In genomic region chr2:142742301-142743214, GRCh38 we compare ENCODE assay signal across 16 cellular contexts.
DNase-seq lines count a peak whose midpoint lies in the region; ATAC-seq and TF ChIP-seq lines count a peak whose summit lies in the region.
"Had no signal": no experiment of that assay in that cellular context is flagged by ENCODE, and none has a peak within 500 bp of the region (broad histone marks: within the 10 kb centered on the region; RNA-seq: fewer than 3 reads in every experiment).

No MANE protein-coding gene starts in this region.

- H3K27ac ChIP-seq in prostate gland: no peak overlapping the region
- H3K27ac ChIP-seq: skin epidermis, vagina had no signal

- ATAC-seq in HG03439 (IDR thresholded peaks at IDR 0.05; ENCODE audit: unreplicated experiment): peak; percentile 26
- ATAC-seq in HG03025 (IDR thresholded peaks at IDR 0.05; ENCODE audit: low FRiP score, unreplicated experiment): no peak

- intact Hi-C loops in prostate gland (cut with DNase I): no loop called here

- H3K4me3 ChIP-seq in choroid plexus epithelial cell (ENCODE audit: low read depth, low read length): no peak overlapping the region
- H3K4me3 ChIP-seq in prostate gland: no peak overlapping the region
- H3K4me3 ChIP-seq: skin epidermis, vagina had no signal

- no peaks in the 10 kb centered on the region for H3K27me3 ChIP-seq in prostate gland (replicated peaks; ENCODE audit: insufficient read depth)
- H3K27me3 ChIP-seq: vagina had no signal

- DNase-seq in SHP77 treated with DMSO at 0.1 percent for 48 hours (lab: John Stamatoyannopoulos, UW): peak; percentile 1
- no peak for DNase-seq in SHP77 (lab: John Stamatoyannopoulos, UW)
- peak; percentile 83 for DNase-seq in choroid plexus epithelial cell (ENCODE audit: low read depth)
- peak; percentile 38 for DNase-seq in stromal cell of bone marrow (ENCODE audit: low read depth)
- no peak for DNase-seq in prostate gland (ENCODE audit: low spot score)
- no peak for DNase-seq in NCI-H2107 (lab: John Stamatoyannopoulos, UW)
- DNase-seq: activated CD4-positive, alpha-beta memory T cell treated with anti-CD3 and anti-CD28 coated beads for 36 hours; dermis blood vessel endothelial cell; DND-41; HFFc6; KG1; NCI-H526 treated with DMSO at 0.1 percent for 48 hours had no signal

- no peaks in the 10 kb centered on the region for H3K36me3 ChIP-seq in prostate gland
- H3K36me3 ChIP-seq: vagina had no signal

- 83% methylated on average over 5 of the region's 5 CpGs for WGBS in prostate gland

- TF ChIP-seq CTCF in choroid plexus epithelial cell (conservative IDR thresholded peaks at IDR 0.05; ENCODE audit: low read depth, low read length) (no peak), prostate gland (IDR thresholded peaks at IDR 0.05) (no peak)

- TF ChIP-seq POLR2A in prostate gland (IDR thresholded peaks at IDR 0.05): no peak

- no peaks in the 10 kb centered on the region for H3K4me1 ChIP-seq in prostate gland (replicated peaks)
- H3K4me1 ChIP-seq: vagina had no signal

- no peaks in the 10 kb centered on the region for H3K9me3 ChIP-seq in prostate gland
- H3K9me3 ChIP-seq: vagina had no signal

Comparison
In these comparisons a context has a peak if more than half of its experiments do, and no peak if none do; other contexts are left out.
1. DNase-seq: peak in SHP77 treated with DMSO at 0.1 percent for 48 hours (single experiment), choroid plexus epithelial cell (single experiment) and stromal cell of bone marrow (single experiment); none in SHP77 (0 of 2), prostate gland (single experiment) and NCI-H2107 (single experiment).